8 cellular contexts compared by ENCODE assay signal in genomic region chr2:113892004-113892740, GRCh38. TPM values are rescaled to one million over a fixed set of nuclear protein-coding genes. Genes with fewer than 3 reads are reported as not detected.
DNase-seq lines count a peak whose midpoint lies in the region; ATAC-seq and TF ChIP-seq lines count a peak whose summit lies in the region.

No MANE protein-coding gene starts in this region.

- peaks cover 86% of the 10 kb centered on the region for H3K79me2 ChIP-seq in Karpas-422 (ENCODE audit: low read length)

- POLR2A ChIA-PET in CD4-positive, alpha-beta T cell (lab: Charles Lee), result interaction anchor here (4.1 kb wide), 1 partner anchor 136 kb away, joined by 48 read pairs; the partner anchor contains the start of gene SLC35F5

- H3K9me3 ChIP-seq in CD4-positive, alpha-beta T cell (ENCODE audit: control insufficient read depth, low read length), result no peaks in the 10 kb centered on the region
- H3K9me3 ChIP-seq in Karpas-422 (ENCODE audit: low read length), result no peaks in the 10 kb centered on the region

- H3K4me1 Mint-ChIP-seq in CD4-positive, alpha-beta T cell (ENCODE audit: low read depth), result peaks cover 89% of the 10 kb centered on the region
- H3K4me1 Mint-ChIP-seq in nephron, result peaks cover 83% of the 10 kb centered on the region

- H3K36me3 ChIP-seq in Karpas-422 (ENCODE audit: insufficient read depth, low read length), result peaks cover 38% of the 10 kb centered on the region; the same call in 1 of the 2 replicates

- peaks cover 75% of the 10 kb centered on the region for H3K4me1 ChIP-seq in Karpas-422 (ENCODE audit: low read length)

- H3K27ac ChIP-seq in CD4-positive, alpha-beta T cell (ENCODE audit: low read depth, low read length), result peak overlapping the region; percentile 98
- H3K27ac ChIP-seq in Karpas-422 (ENCODE audit: low read length), result peak overlapping the region; percentile 94

- peaks cover 46% of the 10 kb centered on the region for H4K20me1 ChIP-seq in Karpas-422 (ENCODE audit: insufficient read depth, low read depth, low read length)

- ATAC-seq in CD4-positive, alpha-beta T cell (ENCODE audit: poor library complexity), result no peak

- peak overlapping the region; percentile 94 for H3K27ac Mint-ChIP-seq in CD4-positive, alpha-beta T cell
- peak overlapping the region; percentile 21 to 98 (median 67) for H3K27ac Mint-ChIP-seq in nephron

- peak overlapping the region; percentile 97 for H3K9ac ChIP-seq in Karpas-422 (ENCODE audit: low read length)

- H3K4me3 ChIP-seq in Karpas-422 (ENCODE audit: low read length), result peak overlapping the region; percentile 86
- H3K4me3 ChIP-seq in choroid plexus epithelial cell (ENCODE audit: low read depth, low read length), result peak overlapping the region; percentile 97

- DNase-seq in CD4-positive, alpha-beta T cell, result no peak
- no peak for DNase-seq in Karpas-422
- no peak for DNase-seq in choroid plexus epithelial cell (ENCODE audit: low read depth)
- no peak for DNase-seq in SKM-1 treated with dmso at 0.1 percent for 144 hours (lab: John Stamatoyannopoulos, UW; ENCODE audit: unreplicated experiment)
- DNase-seq in activated CD4-positive, CD25-positive, alpha-beta regulatory T cell treated with anti-CD3 and anti-CD28 coated beads, Interleukin-2, amount 50 U/mL, for 72 hours, result no peak
- DNase-seq in SK-N-DZ (ENCODE audit: low spot score), result no peak
- DNase-seq in COR-L47 (lab: John Stamatoyannopoulos, UW), result no peak

- H3K4me3 Mint-ChIP-seq in CD4-positive, alpha-beta T cell, result peak overlapping the region; percentile 77
- H3K4me3 Mint-ChIP-seq in nephron, result peak overlapping the region; percentile 80 to 98 (median 95)

- intact Hi-C loops in CD4-positive, alpha-beta T cell (cut with DNase I, micrococcal nuclease), result loop anchor here (5.0 to 10.0 kb wide), 4 partner anchors 35 to 1707 kb away; partner anchors contain the start of gene TTL (in 1 of the 2)

- no peaks in the 10 kb centered on the region for H3K9me3 Mint-ChIP-seq in CD4-positive, alpha-beta T cell
- no peaks in the 10 kb centered on the region for H3K9me3 Mint-ChIP-seq in nephron

- peak overlapping the region; percentile 94 for H3K4me2 ChIP-seq in Karpas-422 (ENCODE audit: low read depth, low read length, poor library complexity, severe bottlenecking)

- no peaks in the 10 kb centered on the region for H3K27me3 ChIP-seq in CD4-positive, alpha-beta T cell (ENCODE audit: control insufficient read depth, insufficient read depth, low read length)
- no peaks in the 10 kb centered on the region for H3K27me3 ChIP-seq in Karpas-422 (ENCODE audit: low read length)

- CTCF ChIA-PET in CD4-positive, alpha-beta T cell (lab: Charles Lee), result interaction anchor here (1.4 kb wide), 1 partner anchor 15 kb away, joined by 4 read pairs; no protein-coding TSS in a partner anchor

- peaks cover 71% of the 10 kb centered on the region for H3K36me3 Mint-ChIP-seq in CD4-positive, alpha-beta T cell (ENCODE audit: low read depth)
- H3K36me3 Mint-ChIP-seq in nephron (ENCODE audit: low read depth), result peaks cover 13% of the 10 kb centered on the region

- no peak overlapping the region for H2AFZ ChIP-seq in Karpas-422 (ENCODE audit: low read length)

- no peaks in the 10 kb centered on the region for H3K9me2 ChIP-seq in Karpas-422 (replicated peaks; ENCODE audit: insufficient read depth, low read length)

- no peak for TF ChIP-seq CTCF in CD4-positive, alpha-beta T cell (IDR thresholded peaks at IDR 0.05)
- TF ChIP-seq CTCF in choroid plexus epithelial cell (conservative IDR thresholded peaks at IDR 0.05; ENCODE audit: low read depth, low read length) (no peak), nephron (IDR thresholded peaks at IDR 0.05; ENCODE audit: unreplicated experiment in 3 of 3) (no peak)

- H3K27me3 Mint-ChIP-seq in CD4-positive, alpha-beta T cell, result no peaks in the 10 kb centered on the region
- no peaks in the 10 kb centered on the region for H3K27me3 Mint-ChIP-seq in nephron (ENCODE audit: low read depth)

RNA-seq across cellular contexts. Expression of gene ACTR3, which starts 2.3 kb away (rescaled TPM):
- total RNA-seq in CD4-positive, alpha-beta T cell, result 100 to 1,000 TPM; 118 to 123 TPM
- 223 and 259 TPM in 2 replicates for total RNA-seq in Karpas-422 (2014; rRNA removed; shearing (Covaris generic); ENCODE audit: low replicate concordance)
- polyA plus RNA-seq in SK-N-DZ (2014; cell fraction: cytosol; rRNA removed), result 101 and 104 TPM in 2 replicates
- 26.2 and 43.5 TPM in 2 replicates for polyA plus RNA-seq in SK-N-DZ (2014; cell fraction: nucleus; rRNA removed)
